ENCODE assay signal across 8 cellular contexts in the genomic region with DNA sequence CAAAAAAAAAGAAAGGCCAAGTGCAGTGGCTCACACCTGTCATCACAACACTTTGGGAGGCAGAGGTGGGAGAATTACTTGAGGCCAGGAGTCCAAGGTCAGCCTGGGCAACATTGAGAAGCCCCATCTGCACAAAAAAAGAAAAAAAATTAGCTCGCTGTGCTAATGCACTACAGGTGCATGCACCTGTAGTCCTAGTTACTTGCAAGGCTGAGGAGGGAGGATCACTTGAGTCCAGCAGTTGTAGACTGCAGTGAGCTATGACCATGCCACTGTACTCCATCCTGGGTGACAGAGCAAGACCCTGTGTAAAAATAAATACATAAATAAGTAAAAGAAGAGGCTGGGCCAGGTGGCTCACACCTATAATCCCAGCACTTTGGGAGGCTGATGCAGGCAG.
"Had no signal": no experiment of that assay in that cellular context is flagged by ENCODE, and none has a peak within 500 bp of the region (broad histone marks: within the 10 kb centered on the region; RNA-seq: fewer than 3 reads in every experiment).

No MANE protein-coding gene starts in this region.

- H3K27ac ChIP-seq: HL-60 had no signal

- H3K4me3 ChIP-seq: GM23338, K562 had no signal

- DNase-seq: H9, HCEC 1CT, HFFc6, IMR-90, KG1 had no signal
